1 cellular context compared by ENCODE assay signal in the genomic region with DNA sequence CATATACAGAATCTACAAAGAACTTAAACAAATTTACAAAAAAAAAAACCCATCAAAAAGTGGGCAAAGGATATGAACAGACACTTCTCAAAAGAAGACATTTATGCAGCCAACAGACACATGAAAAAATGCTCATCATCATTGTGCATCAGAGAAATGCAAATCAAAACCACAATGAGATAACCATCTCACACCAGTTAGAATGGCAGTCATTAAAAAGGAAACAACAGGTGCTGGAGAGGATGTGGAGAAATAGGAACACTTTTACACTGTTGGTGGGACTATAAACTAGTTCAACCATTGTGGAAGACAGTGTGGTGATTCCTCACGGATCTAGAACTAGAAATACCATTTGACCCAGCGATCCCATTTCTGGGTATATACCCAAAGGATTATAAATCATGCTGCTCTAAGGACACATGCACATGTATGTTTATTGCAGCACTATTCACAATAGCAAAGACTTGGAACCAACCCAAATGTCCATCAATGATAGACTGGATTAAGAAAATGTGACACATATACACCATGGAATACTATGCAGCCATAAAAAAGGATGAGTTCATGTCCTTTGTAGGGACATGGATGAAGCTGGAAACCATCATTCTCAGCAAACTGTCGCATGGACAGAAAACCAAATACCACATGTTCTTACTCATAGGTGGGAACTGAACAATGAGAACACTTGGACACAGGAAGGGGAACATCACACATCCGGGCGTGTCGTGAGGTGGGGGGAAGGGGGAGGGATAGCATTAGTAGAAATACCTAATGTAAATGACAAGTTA.
TF ChIP-seq lines count a peak whose summit lies in the region.

No MANE protein-coding gene starts in this region.

TF ChIP-seq in HEK293, 187 proteins besides CTCF, POLR2A, EP300 and RAD21:
- peak; percentile 35; the same call in 1 of the 2 replicates for TF ChIP-seq SCRT2 (tag by site-specific recombination; IDR thresholded peaks at IDR 0.05)
- peak; percentile 91 for TF ChIP-seq ZNF146 (tag by site-specific recombination; IDR thresholded peaks at IDR 0.05)
- 0 out of 2 replicates have a peak, but pooled peaks have one; percentile 54 for TF ChIP-seq ZNF580 (tag by site-specific recombination; IDR thresholded peaks at IDR 0.05)
- peak; percentile 80; the same call in 1 of the 2 replicates for TF ChIP-seq ZNF280D (tag by site-specific recombination; IDR thresholded peaks at IDR 0.05)
